Comparison of ENCODE assay signal across 24 cellular contexts in the genomic region with DNA sequence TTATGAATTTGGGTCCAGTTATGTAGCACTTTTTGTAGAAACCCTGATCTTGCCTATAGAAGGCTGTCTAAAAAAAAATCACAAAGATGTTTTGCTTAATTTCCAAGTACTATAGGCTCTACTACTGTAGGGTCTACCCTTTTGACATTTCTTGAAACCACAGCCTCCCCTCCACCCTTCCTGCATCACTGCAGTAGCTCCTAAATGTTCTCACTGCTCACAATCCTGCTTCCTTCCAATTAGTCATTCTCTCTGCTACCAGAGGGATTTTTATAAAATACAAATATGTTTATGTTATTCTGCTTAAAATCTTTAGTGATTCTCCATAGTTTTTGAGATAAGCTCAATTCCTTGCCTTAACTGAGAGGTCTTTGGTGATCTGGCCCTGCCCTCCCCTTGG.
DNase-seq lines count a peak whose midpoint lies in the region; ATAC-seq and TF ChIP-seq lines count a peak whose summit lies in the region.
"Had no signal": no experiment of that assay in that cellular context is flagged by ENCODE, and none has a peak within 500 bp of the region (broad histone marks: within the 10 kb centered on the region; RNA-seq: fewer than 3 reads in every experiment).

No MANE protein-coding gene starts in this region.

- no peak overlapping the region for H4K5ac ChIP-seq in H9 (ENCODE audit: insufficient read length, low read depth, low read length)

- no peak for ATAC-seq in HG03521 (IDR thresholded peaks at IDR 0.05; ENCODE audit: unreplicated experiment)
- ATAC-seq: GM23338; stimulated activated memory B cell treated with anti-CD40 and anti-IgM and Interleukin-4, amounts not matched to agents 10 μg/mL and 1 μg/mL and 100 μg/mL, for 72 hours had no signal

- no peaks in the 10 kb centered on the region for H3K27me3 Mint-ChIP-seq in H9 (ENCODE audit: low read depth)

- no peaks in the 10 kb centered on the region for H4K20me1 ChIP-seq in H9 (ENCODE audit: control insufficient read depth, insufficient read depth, insufficient read length)

- no peak overlapping the region for H4K8ac ChIP-seq in H9 (replicated peaks; ENCODE audit: insufficient read length, low read depth, low read length)

- H3T11ph ChIP-seq in H9 (ENCODE audit: low read length) = no peak overlapping the region

- no peaks in the 10 kb centered on the region for H3K9me3 Mint-ChIP-seq in H9
- H3K9me3 Mint-ChIP-seq: activated naive CD4-positive, alpha-beta T cell treated with anti-CD3 and anti-CD28 coated beads for 36 hours; GM23338; stimulated activated memory B cell treated with anti-CD40 and anti-IgM and Interleukin-4, amounts not matched to agents 10 μg/mL and 1 μg/mL and 100 μg/mL, for 72 hours; T-helper 1 cell treated with Interleukin-12 subunit alpha and Interleukin-12 subunit beta and Interleukin-4 antibody, amounts not matched to agents 30 μg/mL and 1 μg/mL, for 36 hours had no signal

- H3K4me2 ChIP-seq in skeletal muscle satellite cell (ENCODE audit: low read length) (peak overlapping the region; percentile 63), H9 (ENCODE audit: insufficient read depth, insufficient read length, low read length) (no peak overlapping the region)
- H3K4me2 ChIP-seq: GM23338 had no signal

- H2BK15ac ChIP-seq in H9 (ENCODE audit: low read depth, low read length) = no peak overlapping the region

- H3K79me2 ChIP-seq in H9 (ENCODE audit: insufficient read depth, low read length) = no peaks in the 10 kb centered on the region

- no peak overlapping the region for H3K18ac ChIP-seq in H9 (ENCODE audit: insufficient read length, low read depth, low read length)

- no peak overlapping the region for H3K4ac ChIP-seq in H9 (ENCODE audit: low read depth, low read length)

- H3K9ac ChIP-seq in skeletal muscle satellite cell (ENCODE audit: low read depth, low read length) = peak overlapping the region; percentile 58
- H3K9ac ChIP-seq in H9 (ENCODE audit: extremely low read depth, insufficient read length, low read length) = no peak overlapping the region

- H3K27ac ChIP-seq in H9 (ENCODE audit: insufficient read length, low read depth, low read length) = no peak overlapping the region

- H2BK20ac ChIP-seq in H9 (ENCODE audit: low read depth, low read length, poor library complexity, severe bottlenecking) = no peak overlapping the region

- no peak overlapping the region for H2AK5ac ChIP-seq in H9 (ENCODE audit: insufficient read length, low read length)

- H3K23ac ChIP-seq in H9 (ENCODE audit: insufficient read length, low read depth, low read length) = no peak overlapping the region

- H3K14ac ChIP-seq in H9 (ENCODE audit: insufficient read depth, low read length) = no peak overlapping the region

- H2BK12ac ChIP-seq in H9 (ENCODE audit: insufficient read length, low read depth, low read length) = no peak overlapping the region

- H4K91ac ChIP-seq in H9 (ENCODE audit: insufficient read length, low read depth, low read length) = no peak overlapping the region

- H3K27ac Mint-ChIP-seq in H9 = no peak overlapping the region
- H3K27ac Mint-ChIP-seq: activated naive CD4-positive, alpha-beta T cell treated with anti-CD3 and anti-CD28 coated beads for 36 hours; GM23338; stimulated activated memory B cell treated with anti-CD40 and anti-IgM and Interleukin-4, amounts not matched to agents 10 μg/mL and 1 μg/mL and 100 μg/mL, for 72 hours; T-helper 1 cell treated with Interleukin-12 subunit alpha and Interleukin-12 subunit beta and Interleukin-4 antibody, amounts not matched to agents 30 μg/mL and 1 μg/mL, for 36 hours had no signal

- H3K4me3 Mint-ChIP-seq in H9 = no peak overlapping the region
- H3K4me3 Mint-ChIP-seq: activated naive CD4-positive, alpha-beta T cell treated with anti-CD3 and anti-CD28 coated beads for 36 hours; GM23338; stimulated activated memory B cell treated with anti-CD40 and anti-IgM and Interleukin-4, amounts not matched to agents 10 μg/mL and 1 μg/mL and 100 μg/mL, for 72 hours; T-helper 1 cell treated with Interleukin-12 subunit alpha and Interleukin-12 subunit beta and Interleukin-4 antibody, amounts not matched to agents 30 μg/mL and 1 μg/mL, for 36 hours had no signal

- H2AFZ ChIP-seq in H9 (ENCODE audit: low read length) = no peak overlapping the region
- H2AFZ ChIP-seq: GM23338 had no signal

- H3K36me3 ChIP-seq in skeletal muscle satellite cell (ENCODE audit: insufficient read depth, low read length) = no peaks in the 10 kb centered on the region
- H3K36me3 ChIP-seq: suprapubic skin had no signal

- no peaks in the 10 kb centered on the region; a peak in 1 of 7 replicates for H3K36me3 Mint-ChIP-seq in H9 (ENCODE audit: insufficient read depth in 1 of 3, low read depth in 3 of 3)
- H3K36me3 Mint-ChIP-seq: stimulated activated memory B cell treated with anti-CD40 and anti-IgM and Interleukin-4, amounts not matched to agents 10 μg/mL and 1 μg/mL and 100 μg/mL, for 72 hours had no signal

- TF ChIP-seq CTCF in fibroblast of mammary gland (conservative IDR thresholded peaks at IDR 0.05; ENCODE audit: control insufficient read depth, insufficient read depth, low read depth, low read length) (no peak), H9 (conservative IDR thresholded peaks at IDR 0.05) (no peak)

- H3K9me3 ChIP-seq in skeletal muscle satellite cell (replicated peaks; ENCODE audit: low read length) (no peaks in the 10 kb centered on the region), H9 (ENCODE audit: control insufficient read depth, low read depth, low read length) (no peaks in the 10 kb centered on the region)
- H3K9me3 ChIP-seq: suprapubic skin had no signal

- H3K23me2 ChIP-seq in H9 (ENCODE audit: insufficient read length, low read depth, low read length, poor library complexity, severe bottlenecking) = no peaks in the 10 kb centered on the region

- H3K4me3 ChIP-seq in fibroblast of mammary gland (ENCODE audit: control insufficient read depth, low read depth, low read length) (no peak overlapping the region), skeletal muscle satellite cell (ENCODE audit: low read length) (peak overlapping the region; percentile 1)
- H3K4me3 ChIP-seq: GM23338, suprapubic skin had no signal

- no peak overlapping the region for H3K56ac ChIP-seq in H9 (ENCODE audit: insufficient read length, low read depth, low read length)

- DNase-seq in ELR (ENCODE audit: low read depth) = peak; percentile 27
- peak; percentile 27 for DNase-seq in RPMI7951 (ENCODE audit: low read depth)
- DNase-seq in fibroblast of mammary gland (ENCODE audit: low read depth) = peak; percentile 73
- no peak for DNase-seq in ureter (ENCODE audit: low spot score)
- no peak for DNase-seq in H9
- DNase-seq: activated CD4-positive, alpha-beta T cell treated with anti-CD3 and anti-CD28 coated beads for 48 hours; activated naive CD4-positive, alpha-beta T cell treated with anti-CD3 and anti-CD28 coated beads for 36 hours; activated T-cell treated with anti-CD3 and anti-CD28 coated beads, Interleukin-2, amount 50 U/mL, for 48 hours; amniotic stem cell; dermis blood vessel endothelial cell; left cardiac atrium; NCI-H1105 treated with DMSO at 0.1 percent for 48 hours; NCI-H2081; NCI-H774; occipital lobe; retina; RPMI8226; stimulated activated CD4-positive, alpha-beta T cell treated with anti-CD3 and anti-CD28 coated beads, Interleukin-4, amount 100 ng/mL, for 1 hour had no signal

- no peaks in the 10 kb centered on the region for H3K27me3 ChIP-seq in skeletal muscle satellite cell (ENCODE audit: control insufficient read depth, insufficient read depth, low read length)
- H3K27me3 ChIP-seq in H9 (ENCODE audit: insufficient read depth, low read length) = no peaks in the 10 kb centered on the region
- H3K27me3 ChIP-seq: suprapubic skin had no signal

- no peaks in the 10 kb centered on the region for H3K79me1 ChIP-seq in H9 (ENCODE audit: insufficient read depth, low read depth, low read length, poor library complexity, severe bottlenecking)

- no peak overlapping the region for H2BK120ac ChIP-seq in H9 (ENCODE audit: low read depth, low read length, poor library complexity, severe bottlenecking)

- H3K4me1 Mint-ChIP-seq in H9 = peaks cover 6 to 10% of the 10 kb centered on the region in 2 experiments; a peak in 3 of 4 replicates

- H3K4me1 ChIP-seq in skeletal muscle satellite cell (ENCODE audit: control insufficient read depth, insufficient read depth, low read length) (peaks cover 58% of the 10 kb centered on the region), H9 (ENCODE audit: insufficient read depth, low read length) (peaks cover 8% of the 10 kb centered on the region; the same call in 1 of the 2 replicates)

- no peak overlapping the region for H2BK5ac ChIP-seq in H9 (ENCODE audit: insufficient read length, low read length)

Comparison
In these comparisons a context has a peak if more than half of its experiments do, and no peak if none do; other contexts are left out.
1. DNase-seq: peak in ELR (single experiment), RPMI7951 (single experiment) and fibroblast of mammary gland (single experiment); none in ureter (single experiment) and H9 (single experiment).